ENCODE assay signal across 13 cellular contexts in genomic region chr10:124655191-124656112, GRCh38.
A peak's percentile ranks its signal among the peaks of the same experiment; 100 is the strongest.
DNase-seq lines count a peak whose midpoint lies in the region; ATAC-seq, FAIRE-seq and TF ChIP-seq lines count a peak whose summit lies in the region.
"Had no signal": no experiment of that assay in that cellular context is flagged by ENCODE, and none has a peak within 500 bp of the region (broad histone marks: within the 10 kb centered on the region; RNA-seq: fewer than 3 reads in every experiment).

No MANE protein-coding gene starts in this region.

- no TSS peak for BruUV-seq in mammary epithelial cell (replicated peaks; lab: Mats Ljungman, UMichigan)

- peaks cover 85% of the 10 kb centered on the region for H3K4me1 Mint-ChIP-seq in activated CD4-positive, alpha-beta T cell treated with anti-CD3 and anti-CD28 coated beads, Interleukin-2, amount 10 ng/mL, durations not matched to agents 7 days and 5 days

- dilution Hi-C loops in mammary epithelial cell (cut with HindIII; ENCODE audit: low sequenced_read_pairs), result no loop called here

- H3K36me3 Mint-ChIP-seq in activated CD4-positive, alpha-beta T cell treated with anti-CD3 and anti-CD28 coated beads, Interleukin-2, amount 10 ng/mL, durations not matched to agents 7 days and 5 days (ENCODE audit: low read depth), result peaks cover 34% of the 10 kb centered on the region

- H3K9me3 ChIP-seq in mammary epithelial cell (replicated peaks; ENCODE audit: insufficient read depth, low read length) (no peaks in the 10 kb centered on the region), kidney (ENCODE audit: control insufficient read depth in 1 of 2, low read length in 2 of 2) (no peaks in the 10 kb centered on the region), suprapubic skin (no peaks in the 10 kb centered on the region), Karpas-422 (ENCODE audit: low read length) (no peaks in the 10 kb centered on the region)
- H3K9me3 ChIP-seq: body of pancreas, transverse colon had no signal

- TF ChIP-seq EP300 in suprapubic skin (IDR thresholded peaks at IDR 0.05), result no peak

- H3K4me2 ChIP-seq in mammary epithelial cell (ENCODE audit: insufficient read depth, low read depth, low read length), result peak overlapping the region; percentile 49
- no peak overlapping the region for H3K4me2 ChIP-seq in Karpas-422 (ENCODE audit: low read depth, low read length, poor library complexity, severe bottlenecking)

- H3K4me1 ChIP-seq in mammary epithelial cell (ENCODE audit: insufficient read depth, low read length), result peaks cover 31% of the 10 kb centered on the region
- peaks cover 9 to 31% of the 10 kb centered on the region in 2 donors for H3K4me1 ChIP-seq in kidney (ENCODE audit: control insufficient read depth in 1 of 2, insufficient read depth in 1 of 2, low read depth in 1 of 2, low read length in 2 of 2)
- H3K4me1 ChIP-seq in suprapubic skin, result peaks cover 73% of the 10 kb centered on the region
- H3K4me1 ChIP-seq in Karpas-422 (ENCODE audit: low read length), result no peaks in the 10 kb centered on the region

- H3K36me3 ChIP-seq in mammary epithelial cell (ENCODE audit: insufficient read depth, low read length) (no peaks in the 10 kb centered on the region), kidney (ENCODE audit: control insufficient read depth in 1 of 2, insufficient read depth in 2 of 2, low read length in 2 of 2) (peaks cover 0 to 2% of the 10 kb centered on the region in 2 donors), suprapubic skin (peaks cover 9% of the 10 kb centered on the region), Karpas-422 (ENCODE audit: insufficient read depth, low read length) (peaks cover 23% of the 10 kb centered on the region; the same call in 1 of the 2 replicates)
- H3K36me3 ChIP-seq: transverse colon had no signal

- DNase-seq in activated CD4-positive, alpha-beta T cell treated with anti-CD3 and anti-CD28 coated beads, Interleukin-2, amount 10 ng/mL, durations not matched to agents 7 days and 5 days, result no peak
- DNase-seq in activated CD4-positive, alpha-beta T cell treated with anti-CD3 and anti-CD28 coated beads for 1 hour, result no peak
- DNase-seq in mammary epithelial cell (no peak), kidney (peak; percentile 53), suprapubic skin (ENCODE audit: low spot score in 2 of 2) (no peak), Karpas-422 (no peak)
- DNase-seq: body of pancreas, hippocampal formation, transverse colon had no signal

- no peak for FAIRE-seq in kidney (lab: Jason Lieb, UNC)
- FAIRE-seq: H54 had no signal

- TF ChIP-seq CTCF in mammary epithelial cell (conservative IDR thresholded peaks at IDR 0.05 in 1 of 2, IDR thresholded peaks at IDR 0.05 in 1 of 2; ENCODE audit: extremely low read depth in 1 of 2, insufficient read depth in 1 of 2, low read depth in 1 of 2, low read length in 2 of 2) (no peak), kidney (IDR thresholded peaks at IDR 0.05; ENCODE audit: borderline replicate concordance, extremely low read depth, insufficient read depth) (no peak), suprapubic skin (IDR thresholded peaks at IDR 0.05) (no peak)

- H3K79me2 ChIP-seq in mammary epithelial cell (ENCODE audit: insufficient read depth, low read length) (peaks cover 54% of the 10 kb centered on the region), Karpas-422 (ENCODE audit: low read length) (peaks cover 96% of the 10 kb centered on the region)

- 94% methylated on average over 11 of the region's 13 CpGs for WGBS in mammary epithelial cell (ENCODE audit: low coverage, missing lambda C conversion rate)
- 90% methylated on average over 13 of the region's 13 CpGs for WGBS in suprapubic skin

- no peak overlapping the region for H3K4me3 ChIP-seq in mammary epithelial cell (replicated peaks in 1 of 3; ENCODE audit: insufficient read depth in 1 of 3, low read depth in 2 of 3, low read length in 3 of 3)
- no peak overlapping the region for H3K4me3 ChIP-seq in kidney (ENCODE audit: low read length in 2 of 2)
- no peak overlapping the region for H3K4me3 ChIP-seq in suprapubic skin
- H3K4me3 ChIP-seq in Karpas-422 (ENCODE audit: low read length), result no peak overlapping the region
- H3K4me3 ChIP-seq: body of pancreas, transverse colon had no signal

- no peak for ATAC-seq in GM19463 (IDR thresholded peaks at IDR 0.05; ENCODE audit: unreplicated experiment)
- no peak for ATAC-seq in activated CD4-positive, CD25-positive, alpha-beta regulatory T cell treated with anti-CD3 and anti-CD28 coated beads, Interleukin-2, amount 50 U/mL, for 24 hours
- ATAC-seq: body of pancreas had no signal

- H3K9me2 ChIP-seq in Karpas-422 (replicated peaks; ENCODE audit: insufficient read depth, low read length), result no peaks in the 10 kb centered on the region

- H3K9me3 Mint-ChIP-seq in activated CD4-positive, alpha-beta T cell treated with anti-CD3 and anti-CD28 coated beads, Interleukin-2, amount 10 ng/mL, durations not matched to agents 7 days and 5 days, result no peaks in the 10 kb centered on the region
- H3K9me3 Mint-ChIP-seq: activated T-helper 1 cell treated with anti-CD3 and anti-CD28 coated beads, Interleukin-12 subunit alpha, Interleukin-12 subunit beta, Interleukin-2, Interleukin-4 antibody, amounts not matched to agents 30 ng/mL and 10 ng/mL and 1 ng/mL, durations not matched to agents 14 hours and 24 hours and 36 hours had no signal

- H3K27me3 ChIP-seq in mammary epithelial cell (ENCODE audit: insufficient read depth, low read length) (no peaks in the 10 kb centered on the region), suprapubic skin (no peaks in the 10 kb centered on the region), Karpas-422 (ENCODE audit: low read length) (no peaks in the 10 kb centered on the region)
- H3K27me3 ChIP-seq: body of pancreas, transverse colon had no signal

- POLR2A ChIA-PET in activated CD4-positive, alpha-beta T cell treated with anti-CD3 and anti-CD28 coated beads, Interleukin-2, amount 10 ng/mL, durations not matched to agents 7 days and 5 days (lab: Charles Lee), result no interaction called here

- no peak overlapping the region for H2AFZ ChIP-seq in mammary epithelial cell (ENCODE audit: low read depth, low read length)
- no peak overlapping the region for H2AFZ ChIP-seq in Karpas-422 (ENCODE audit: low read length)

- H3K9ac ChIP-seq in mammary epithelial cell (ENCODE audit: insufficient read depth, low read length), result no peak overlapping the region
- no peak overlapping the region for H3K9ac ChIP-seq in kidney (ENCODE audit: low read length in 2 of 2)
- no peak overlapping the region for H3K9ac ChIP-seq in Karpas-422 (ENCODE audit: low read length)

- no peaks in the 10 kb centered on the region for H3K27me3 Mint-ChIP-seq in activated CD4-positive, alpha-beta T cell treated with anti-CD3 and anti-CD28 coated beads, Interleukin-2, amount 10 ng/mL, durations not matched to agents 7 days and 5 days

- no peaks in the 10 kb centered on the region for H4K20me1 ChIP-seq in mammary epithelial cell (ENCODE audit: insufficient read depth, low read length)
- H4K20me1 ChIP-seq in Karpas-422 (ENCODE audit: insufficient read depth, low read depth, low read length), result peaks cover 38% of the 10 kb centered on the region

- peak overlapping the region; percentile 68 for H3K27ac Mint-ChIP-seq in activated CD4-positive, alpha-beta T cell treated with anti-CD3 and anti-CD28 coated beads, Interleukin-2, amount 10 ng/mL, durations not matched to agents 7 days and 5 days
- H3K27ac Mint-ChIP-seq: activated T-helper 1 cell treated with anti-CD3 and anti-CD28 coated beads, Interleukin-12 subunit alpha, Interleukin-12 subunit beta, Interleukin-2, Interleukin-4 antibody, amounts not matched to agents 30 ng/mL and 10 ng/mL and 1 ng/mL, durations not matched to agents 14 hours and 24 hours and 36 hours had no signal

- H3K27ac ChIP-seq in mammary epithelial cell (ENCODE audit: insufficient read depth, low read depth, low read length) (peak overlapping the region; percentile 65), kidney (ENCODE audit: low read depth in 2 of 2, low read length in 2 of 2) (peak overlapping the region in 1 of 2 donors; percentile 38), suprapubic skin (peak overlapping the region; percentile 83), Karpas-422 (ENCODE audit: low read length) (no peak overlapping the region)

- no peak overlapping the region for H3K4me3 Mint-ChIP-seq in activated CD4-positive, alpha-beta T cell treated with anti-CD3 and anti-CD28 coated beads, Interleukin-2, amount 10 ng/mL, durations not matched to agents 7 days and 5 days
- H3K4me3 Mint-ChIP-seq: activated T-helper 1 cell treated with anti-CD3 and anti-CD28 coated beads, Interleukin-12 subunit alpha, Interleukin-12 subunit beta, Interleukin-2, Interleukin-4 antibody, amounts not matched to agents 30 ng/mL and 10 ng/mL and 1 ng/mL, durations not matched to agents 14 hours and 24 hours and 36 hours had no signal

- CTCF ChIA-PET in activated CD4-positive, alpha-beta T cell treated with anti-CD3 and anti-CD28 coated beads, Interleukin-2, amount 10 ng/mL, durations not matched to agents 7 days and 5 days (lab: Charles Lee), result interaction anchor here (0.6 to 2.0 kb wide), 4 partner anchors 9 to 64 kb away, joined by 3 to 8 read pairs (median 4); no protein-coding TSS in a partner anchor
- CTCF ChIA-PET in mammary epithelial cell (lab: Charles Lee; ENCODE audit: low non-redundant PET), result no interaction called here

- intact Hi-C loops in mammary epithelial cell (cut with micrococcal nuclease), result no loop called here
- intact Hi-C loops in kidney (cut with DNase I), result no loop called here

- no peak for TF ChIP-seq POLR2A in suprapubic skin (IDR thresholded peaks at IDR 0.05)

- in situ Hi-C loops in mammary epithelial cell (cut with MboI; ENCODE audit: low sequenced_read_pairs in 2 of 2), result no loop called here
